9 cellular contexts compared by ENCODE assay signal in genomic region chr2:54471221-54471711, GRCh38. TPM values are rescaled to one million over a fixed set of nuclear protein-coding genes. Genes with fewer than 3 reads are reported as not detected.
DNase-seq lines count a peak whose midpoint lies in the region; ATAC-seq and TF ChIP-seq lines count a peak whose summit lies in the region.
"Had no signal": no experiment of that assay in that cellular context is flagged by ENCODE, and none has a peak within 500 bp of the region (broad histone marks: within the 10 kb centered on the region; RNA-seq: fewer than 3 reads in every experiment).

No MANE protein-coding gene starts in this region.

- H3K36me3 ChIP-seq in GM06990 (ENCODE audit: control insufficient read depth, insufficient read depth, low read length), result no peaks in the 10 kb centered on the region
- no peaks in the 10 kb centered on the region for H3K36me3 ChIP-seq in naive thymus-derived CD4-positive, alpha-beta T cell (ENCODE audit: control insufficient read depth in 2 of 3, insufficient read depth in 3 of 3, low read length in 3 of 3)

- POLR2A ChIA-PET in HEK293T (lab: Yijun Ruan, JAX), result no interaction called here
- POLR2A ChIA-PET in naive thymus-derived CD4-positive, alpha-beta T cell (lab: Charles Lee), result no interaction called here

- H3K4me3 ChIP-seq in GM06990 (replicated peaks; ENCODE audit: low read depth, low read length), result no peak overlapping the region
- no peak overlapping the region for H3K4me3 ChIP-seq in naive thymus-derived CD4-positive, alpha-beta T cell (ENCODE audit: low read length)

- H3K27me3 ChIP-seq in GM06990 (replicated peaks; ENCODE audit: control insufficient read depth, insufficient read depth, low read length), result no peaks in the 10 kb centered on the region
- H3K27me3 ChIP-seq in naive thymus-derived CD4-positive, alpha-beta T cell (ENCODE audit: control insufficient read depth in 2 of 2, insufficient read depth in 2 of 2, low read length in 2 of 2), result no peaks in the 10 kb centered on the region
- H3K27me3 ChIP-seq: foreskin keratinocyte had no signal

- ATAC-seq in stimulated activated naive B cell treated with anti-CD40 and anti-IgM and Interleukin-4, amounts not matched to agents 10 μg/mL and 1 μg/mL and 100 μg/mL, for 72 hours (replicated peaks), result peak; percentile 100
- no peak for ATAC-seq in naive thymus-derived CD4-positive, alpha-beta T cell
- ATAC-seq in GM19467 (IDR thresholded peaks at IDR 0.05; ENCODE audit: unreplicated experiment), result no peak
- ATAC-seq: foreskin keratinocyte had no signal

- peak overlapping the region; percentile 48 for H3K27ac Mint-ChIP-seq in stimulated activated naive B cell treated with anti-CD40 and anti-IgM and Interleukin-4, amounts not matched to agents 10 μg/mL and 1 μg/mL and 100 μg/mL, for 72 hours
- peak overlapping the region in 1 of 9 donors; percentile 62 for H3K27ac Mint-ChIP-seq in naive thymus-derived CD4-positive, alpha-beta T cell

- peaks cover 0 to 5% of the 10 kb centered on the region in 2 donors for H3K27me3 Mint-ChIP-seq in stimulated activated naive B cell treated with anti-CD40 and anti-IgM and Interleukin-4, amounts not matched to agents 10 μg/mL and 1 μg/mL and 100 μg/mL, for 72 hours
- peaks cover 0 to 13% (median 7%) of the 10 kb centered on the region in 5 donors for H3K27me3 Mint-ChIP-seq in naive thymus-derived CD4-positive, alpha-beta T cell

- no peaks in the 10 kb centered on the region for H3K9me3 Mint-ChIP-seq in stimulated activated naive B cell treated with anti-CD40 and anti-IgM and Interleukin-4, amounts not matched to agents 10 μg/mL and 1 μg/mL and 100 μg/mL, for 72 hours
- H3K9me3 Mint-ChIP-seq in naive thymus-derived CD4-positive, alpha-beta T cell, result no peaks in the 10 kb centered on the region

- CTCF ChIA-PET in HEK293T (lab: Yijun Ruan, JAX), result no interaction called here
- CTCF ChIA-PET in naive thymus-derived CD4-positive, alpha-beta T cell (lab: Charles Lee), result no interaction called here

- no peak for TF ChIP-seq CTCF in GM06990 (IDR thresholded peaks at IDR 0.05; ENCODE audit: insufficient read depth, low read length, poor library complexity, severe bottlenecking)

- no peaks in the 10 kb centered on the region for H3K36me3 Mint-ChIP-seq in stimulated activated naive B cell treated with anti-CD40 and anti-IgM and Interleukin-4, amounts not matched to agents 10 μg/mL and 1 μg/mL and 100 μg/mL, for 72 hours
- H3K36me3 Mint-ChIP-seq in naive thymus-derived CD4-positive, alpha-beta T cell, result no peaks in the 10 kb centered on the region

- no peaks in the 10 kb centered on the region for H3K4me1 ChIP-seq in naive thymus-derived CD4-positive, alpha-beta T cell (ENCODE audit: control insufficient read depth in 2 of 2, insufficient read depth in 2 of 2, low read length in 2 of 2)

- H3K9me3 ChIP-seq in naive thymus-derived CD4-positive, alpha-beta T cell (ENCODE audit: control insufficient read depth in 2 of 3, low read length in 3 of 3), result no peaks in the 10 kb centered on the region

- intact Hi-C loops in naive thymus-derived CD4-positive, alpha-beta T cell (cut with micrococcal nuclease), result no loop called here

- no peak overlapping the region for H3K27ac ChIP-seq in naive thymus-derived CD4-positive, alpha-beta T cell (ENCODE audit: low read depth, low read length)
- H3K27ac ChIP-seq: foreskin keratinocyte had no signal

- DNase-seq in GM06990 (ENCODE audit: extremely low read depth, insufficient read length) (peak; percentile 67), HEK293T (ENCODE audit: extremely low spot score) (peak; percentile 42), NCI-H2171 (lab: John Stamatoyannopoulos, UW) (peak; percentile 71), fibroblast of gingiva (ENCODE audit: low read depth) (peak; percentile 30), NOMO-1 treated with DMSO at 0.1 percent for 48 hours (lab: John Stamatoyannopoulos, UW; ENCODE audit: unreplicated experiment) (no peak)
- DNase-seq in stimulated activated naive B cell treated with anti-CD40 and anti-IgM and Interleukin-4, amounts not matched to agents 10 μg/mL and 1 μg/mL and 100 μg/mL, for 72 hours, result peak; percentile 25
- no peak for DNase-seq in naive thymus-derived CD4-positive, alpha-beta T cell

- peaks cover 14 to 27% of the 10 kb centered on the region in 2 donors for H3K4me1 Mint-ChIP-seq in stimulated activated naive B cell treated with anti-CD40 and anti-IgM and Interleukin-4, amounts not matched to agents 10 μg/mL and 1 μg/mL and 100 μg/mL, for 72 hours
- H3K4me1 Mint-ChIP-seq in naive thymus-derived CD4-positive, alpha-beta T cell, result no peaks in the 10 kb centered on the region

- H3K4me3 Mint-ChIP-seq in stimulated activated naive B cell treated with anti-CD40 and anti-IgM and Interleukin-4, amounts not matched to agents 10 μg/mL and 1 μg/mL and 100 μg/mL, for 72 hours, result peak overlapping the region; percentile 45 to 68
- no peak overlapping the region for H3K4me3 Mint-ChIP-seq in naive thymus-derived CD4-positive, alpha-beta T cell

TF ChIP-seq in HEK293T, 16 proteins besides CTCF, POLR2A, EP300 and RAD21:
- TF ChIP-seq ELF4 (IDR thresholded peaks at IDR 0.05), result no peak
- TF ChIP-seq ARNT (IDR thresholded peaks at IDR 0.05), result no peak
- no peak for TF ChIP-seq LEF1 (IDR thresholded peaks at IDR 0.05; ENCODE audit: borderline replicate concordance)
- TF ChIP-seq SP1 (IDR thresholded peaks at IDR 0.05), result no peak
- no peak for TF ChIP-seq FOXK2 (IDR thresholded peaks at IDR 0.05)
- no peak for TF ChIP-seq FOXA1 (IDR thresholded peaks at IDR 0.05)
- TF ChIP-seq HDGF (IDR thresholded peaks at IDR 0.05; ENCODE audit: borderline replicate concordance), result no peak
- no peak for TF ChIP-seq TARDBP (IDR thresholded peaks at IDR 0.05)
- no peak for TF ChIP-seq FOXM1 (IDR thresholded peaks at IDR 0.05; ENCODE audit: borderline replicate concordance)
- TF ChIP-seq ZNF384 (IDR thresholded peaks at IDR 0.05), result no peak
- TF ChIP-seq, protein P1, sequence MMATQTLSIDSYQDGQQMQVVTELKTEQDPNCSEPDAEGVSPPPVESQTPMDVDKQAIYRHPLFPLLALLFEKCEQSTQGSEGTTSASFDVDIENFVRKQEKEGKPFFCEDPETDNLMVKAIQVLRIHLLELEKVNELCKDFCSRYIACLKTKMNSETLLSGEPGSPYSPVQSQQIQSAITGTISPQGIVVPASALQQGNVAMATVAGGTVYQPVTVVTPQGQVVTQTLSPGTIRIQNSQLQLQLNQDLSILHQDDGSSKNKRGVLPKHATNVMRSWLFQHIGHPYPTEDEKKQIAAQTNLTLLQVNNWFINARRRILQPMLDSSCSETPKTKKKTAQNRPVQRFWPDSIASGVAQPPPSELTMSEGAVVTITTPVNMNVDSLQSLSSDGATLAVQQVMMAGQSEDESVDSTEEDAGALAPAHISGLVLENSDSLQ (IDR thresholded peaks at IDR 0.05), result no peak
- no peak for TF ChIP-seq BHLHE40 (IDR thresholded peaks at IDR 0.05; ENCODE audit: borderline replicate concordance)
- no peak for TF ChIP-seq L3MBTL2 (conservative IDR thresholded peaks at IDR 0.05)
- no peak for TF ChIP-seq SUZ12 (IDR thresholded peaks at IDR 0.05)
- TF ChIP-seq NFRKB (IDR thresholded peaks at IDR 0.05), result no peak
- no peak for TF ChIP-seq CTBP1 (IDR thresholded peaks at IDR 0.05; ENCODE audit: borderline replicate concordance)
TF ChIP-seq in HEK293T: peak in this region for 0.

RNA-seq across cellular contexts. Expression of gene SPTBN1, which starts 15.1 kb away (rescaled TPM):
- 100 to 1,000 TPM; 167 to 207 (median 204) TPM for total RNA-seq in naive thymus-derived CD4-positive, alpha-beta T cell
- 100 to 1,000 TPM in 1 of 2 donors, 10 to 100 TPM in 1; 43.3 to 120 TPM for polyA plus RNA-seq in naive thymus-derived CD4-positive, alpha-beta T cell

Comparison
In these comparisons a context has a peak if more than half of its experiments do, and no peak if none do; other contexts are left out.
1. DNase-seq: peak in GM06990 (single experiment), HEK293T (single experiment), NCI-H2171 (single experiment), fibroblast of gingiva (single experiment) and stimulated activated naive B cell treated with anti-CD40 and anti-IgM and Interleukin-4, amounts not matched to agents 10 μg/mL and 1 μg/mL and 100 μg/mL, for 72 hours (single experiment); none in NOMO-1 treated with DMSO at 0.1 percent for 48 hours (single experiment) and naive thymus-derived CD4-positive, alpha-beta T cell (0 of 9).
2. ATAC-seq: peak in stimulated activated naive B cell treated with anti-CD40 and anti-IgM and Interleukin-4, amounts not matched to agents 10 μg/mL and 1 μg/mL and 100 μg/mL, for 72 hours (2 of 2); none in naive thymus-derived CD4-positive, alpha-beta T cell (single experiment) and GM19467 (single experiment).
3. H3K4me3 Mint-ChIP-seq: peak in stimulated activated naive B cell treated with anti-CD40 and anti-IgM and Interleukin-4, amounts not matched to agents 10 μg/mL and 1 μg/mL and 100 μg/mL, for 72 hours (2 of 2); none in naive thymus-derived CD4-positive, alpha-beta T cell (0 of 10).